In genomic region chr17:56798916-56799315, GRCh38 we compare ENCODE assay signal across 17 cellular contexts. TPM values are rescaled to one million over a fixed set of nuclear protein-coding genes. Genes with fewer than 3 reads are reported as not detected.
DNase-seq lines count a peak whose midpoint lies in the region; ATAC-seq and TF ChIP-seq lines count a peak whose summit lies in the region.
"Had no signal": no experiment of that assay in that cellular context is flagged by ENCODE, and none has a peak within 500 bp of the region (broad histone marks: within the 10 kb centered on the region; RNA-seq: fewer than 3 reads in every experiment).

No MANE protein-coding gene starts in this region.

- no peak overlapping the region for H3K4me3 ChIP-seq in BE2C (ENCODE audit: low read depth, low read length)
- H3K4me3 ChIP-seq: prostate gland, vagina had no signal

- H3K27ac Mint-ChIP-seq in progenitor cell of endocrine pancreas = peak overlapping the region; percentile 6
- H3K27ac Mint-ChIP-seq: activated naive CD4-positive, alpha-beta T cell treated with anti-CD3 and anti-CD28 coated beads, Interleukin-2, amount 50 U/mL, for 24 hours; HFFc6 had no signal

- no peaks in the 10 kb centered on the region for H3K36me3 Mint-ChIP-seq in progenitor cell of endocrine pancreas (ENCODE audit: insufficient read depth)

- peaks cover 19% of the 10 kb centered on the region for H3K27me3 Mint-ChIP-seq in progenitor cell of endocrine pancreas
- H3K27me3 Mint-ChIP-seq: activated naive CD4-positive, alpha-beta T cell treated with anti-CD3 and anti-CD28 coated beads, Interleukin-2, amount 50 U/mL, for 24 hours; central memory CD8-positive, alpha-beta T cell had no signal

- peak; percentile 28 for DNase-seq in NCI-H82 (lab: John Stamatoyannopoulos, UW)
- DNase-seq in NCI-H82 treated with DMSO at 0.1 percent for 48 hours (lab: John Stamatoyannopoulos, UW; ENCODE audit: unreplicated experiment) = no peak
- peak; percentile 87 to 89 for DNase-seq in NOMO-1 (lab: John Stamatoyannopoulos, UW; ENCODE audit: unreplicated experiment in 2 of 2)
- DNase-seq in progenitor cell of endocrine pancreas (ENCODE audit: low spot score, unreplicated experiment) = no peak
- DNase-seq in BE2C = no peak
- no peak for DNase-seq in activated T-cell treated with anti-CD3 and anti-CD28 coated beads, Interleukin-2, amount 50 U/mL, for 48 hours
- DNase-seq: erythroblast; HFFc6; hypothalamus; midbrain; stimulated activated CD4-positive, alpha-beta T cell treated with anti-CD3 and anti-CD28 coated beads, Interleukin-2, amount 100 ng/mL, for 24 hours had no signal

- TF ChIP-seq CTCF in progenitor cell of endocrine pancreas (IDR thresholded peaks at IDR 0.05; ENCODE audit: unreplicated experiment) = no peak
- TF ChIP-seq CTCF in BE2C (IDR thresholded peaks at IDR 0.05; ENCODE audit: low read depth, low read length) = no peak

- no peaks in the 10 kb centered on the region for H3K9me3 ChIP-seq in BE2C
- H3K9me3 ChIP-seq: prostate gland, vagina had no signal

- no peaks in the 10 kb centered on the region for H3K36me3 ChIP-seq in BE2C
- H3K36me3 ChIP-seq: prostate gland, vagina had no signal

- peak; percentile 17 for ATAC-seq in esophagus mucosa
- no peak for ATAC-seq in GM19467 (IDR thresholded peaks at IDR 0.05; ENCODE audit: unreplicated experiment)

- H3K9me3 Mint-ChIP-seq in progenitor cell of endocrine pancreas (ENCODE audit: low read depth) = no peaks in the 10 kb centered on the region
- H3K9me3 Mint-ChIP-seq: activated naive CD4-positive, alpha-beta T cell treated with anti-CD3 and anti-CD28 coated beads, Interleukin-2, amount 50 U/mL, for 24 hours; central memory CD8-positive, alpha-beta T cell; HFFc6 had no signal

- no peaks in the 10 kb centered on the region for H3K4me1 ChIP-seq in BE2C
- H3K4me1 ChIP-seq: prostate gland, vagina had no signal

- no peak overlapping the region for H3K4me3 Mint-ChIP-seq in progenitor cell of endocrine pancreas (ENCODE audit: low read depth)
- H3K4me3 Mint-ChIP-seq: activated naive CD4-positive, alpha-beta T cell treated with anti-CD3 and anti-CD28 coated beads, Interleukin-2, amount 50 U/mL, for 24 hours; central memory CD8-positive, alpha-beta T cell; HFFc6 had no signal

- H3K4me1 Mint-ChIP-seq in progenitor cell of endocrine pancreas (ENCODE audit: low read depth) = peaks cover 8% of the 10 kb centered on the region
- H3K4me1 Mint-ChIP-seq: activated naive CD4-positive, alpha-beta T cell treated with anti-CD3 and anti-CD28 coated beads, Interleukin-2, amount 50 U/mL, for 24 hours; central memory CD8-positive, alpha-beta T cell had no signal

- peaks cover 17% of the 10 kb centered on the region for H3K27me3 ChIP-seq in BE2C
- H3K27me3 ChIP-seq: vagina had no signal

RNA-seq across cellular contexts. Expression of gene C17orf67, which starts 34.8 kb away (rescaled TPM):
- total RNA-seq in esophagus mucosa (0.52 TPM), progenitor cell of endocrine pancreas (0.65 and 1.1 TPM in 2 replicates)
- polyA plus RNA-seq in BE2C (2012; ENCODE audit: insufficient read depth, insufficient read length, low read depth) = not detected

RNA-seq across cellular contexts. Expression of gene DGKE, which starts 35.0 kb away (rescaled TPM):
- total RNA-seq in esophagus mucosa (3.1 TPM), progenitor cell of endocrine pancreas (2.8 and 3.3 TPM in 2 replicates)
- 0.17 TPM for polyA plus RNA-seq in BE2C (2012; ENCODE audit: insufficient read depth, insufficient read length, low read depth)

Comparison
In these comparisons a context has a peak if more than half of its experiments do, and no peak if none do; other contexts are left out.
1. DNase-seq: peak in NCI-H82 (single experiment) and NOMO-1 (2 of 2); none in NCI-H82 treated with DMSO at 0.1 percent for 48 hours (single experiment), progenitor cell of endocrine pancreas (single experiment), BE2C (single experiment) and activated T-cell treated with anti-CD3 and anti-CD28 coated beads, Interleukin-2, amount 50 U/mL, for 48 hours (0 of 2).